In genomic region chr1:9331558-9332346, GRCh38 we compare ENCODE assay signal across 19 cellular contexts. TPM values are rescaled to one million over a fixed set of nuclear protein-coding genes. Genes with fewer than 3 reads are reported as not detected.
DNase-seq lines count a peak whose midpoint lies in the region; ATAC-seq and TF ChIP-seq lines count a peak whose summit lies in the region.
"Had no signal": no experiment of that assay in that cellular context is flagged by ENCODE, and none has a peak within 500 bp of the region (broad histone marks: within the 10 kb centered on the region; RNA-seq: fewer than 3 reads in every experiment).

No MANE protein-coding gene starts in this region.

- H3K4me1 ChIP-seq in mucosa of descending colon (ENCODE audit: low read depth): peaks cover 45% of the 10 kb centered on the region
- H3K4me1 ChIP-seq: lower lobe of right lung had no signal

- intact Hi-C loops in mucosa of descending colon (cut with DNase I, micrococcal nuclease): no loop called here

- H3K4me3 Mint-ChIP-seq in chondrocyte (ENCODE audit: unreplicated experiment): peak overlapping the region; percentile 10
- H3K4me3 Mint-ChIP-seq: activated T-cell treated with anti-CD3 and anti-CD28 coated beads, Interleukin-2, amount 50 U/mL, for 4 hours; naive thymus-derived CD4-positive, alpha-beta T cell; stimulated activated naive CD8-positive, alpha-beta T cell treated with anti-CD3 and anti-CD28 coated beads, Interleukin-15, amount 100 ng/mL, for 72 hours had no signal

- H3K27ac Mint-ChIP-seq in chondrocyte (ENCODE audit: unreplicated experiment): peak overlapping the region; percentile 90

- no peak for TF ChIP-seq CTCF in AG10803 (conservative IDR thresholded peaks at IDR 0.05; ENCODE audit: low read length)
- TF ChIP-seq CTCF in chondrocyte (IDR thresholded peaks at IDR 0.05): no peak
- no peak for TF ChIP-seq CTCF in mucosa of descending colon (IDR thresholded peaks at IDR 0.05)

- no peaks in the 10 kb centered on the region for H3K36me3 ChIP-seq in mucosa of descending colon (ENCODE audit: low read depth)
- H3K36me3 ChIP-seq: gastrocnemius medialis, lower lobe of right lung had no signal

- H3K4me3 ChIP-seq in AG10803 (ENCODE audit: low read length) (no peak overlapping the region), mucosa of descending colon (no peak overlapping the region)
- H3K4me3 ChIP-seq: gastrocnemius medialis, lower lobe of right lung, psoas muscle had no signal

- H3K27me3 Mint-ChIP-seq in chondrocyte (ENCODE audit: low read depth): no peaks in the 10 kb centered on the region
- H3K27me3 Mint-ChIP-seq: naive thymus-derived CD4-positive, alpha-beta T cell; stimulated activated naive CD8-positive, alpha-beta T cell treated with anti-CD3 and anti-CD28 coated beads, Interleukin-15, amount 100 ng/mL, for 72 hours had no signal

- peak; percentile 35 for DNase-seq in AG10803 (ENCODE audit: low read depth)
- peak; percentile 14 for DNase-seq in LoVo (ENCODE audit: low spot score)
- no peak for DNase-seq in chondrocyte (ENCODE audit: low spot score)
- DNase-seq in mucosa of descending colon: no peak
- no peak for DNase-seq in NCI-H526 treated with DMSO at 0.1 percent for 48 hours (lab: John Stamatoyannopoulos, UW)
- DNase-seq in activated CD4-positive, alpha-beta T cell treated with anti-CD3 and anti-CD28 coated beads, Interleukin-2, amount 50 U/mL, for 1 hour: no peak
- DNase-seq in NCI-H524 (lab: John Stamatoyannopoulos, UW): no peak
- DNase-seq in kidney glomerular epithelial cell (lab: John Stamatoyannopoulos, UW): no peak
- DNase-seq: ACHN; activated CD4-positive, alpha-beta T cell treated with anti-CD3 and anti-CD28 coated beads, Interleukin-2, amount 50 U/mL, for 48 hours; activated T-cell treated with anti-CD3 and anti-CD28 coated beads, Interleukin-2, amount 50 U/mL, for 4 hours; caudate nucleus; gastrocnemius medialis; lower lobe of right lung; MM.1S; naive thymus-derived CD4-positive, alpha-beta T cell; NCI-H1930; psoas muscle; stimulated activated naive CD8-positive, alpha-beta T cell treated with anti-CD3 and anti-CD28 coated beads, Interleukin-15, amount 100 ng/mL, for 72 hours had no signal

- H3K4me1 Mint-ChIP-seq in chondrocyte (ENCODE audit: low read depth): peaks cover 91% of the 10 kb centered on the region

- no peaks in the 10 kb centered on the region for H3K9me3 ChIP-seq in mucosa of descending colon
- H3K9me3 ChIP-seq: gastrocnemius medialis, lower lobe of right lung, psoas muscle had no signal

- peaks cover 26% of the 10 kb centered on the region for H3K36me3 Mint-ChIP-seq in chondrocyte (ENCODE audit: low read depth)

- no peaks in the 10 kb centered on the region for H3K9me3 Mint-ChIP-seq in chondrocyte (ENCODE audit: low read depth)
- H3K9me3 Mint-ChIP-seq: activated T-cell treated with anti-CD3 and anti-CD28 coated beads, Interleukin-2, amount 50 U/mL, for 4 hours; naive thymus-derived CD4-positive, alpha-beta T cell; stimulated activated naive CD8-positive, alpha-beta T cell treated with anti-CD3 and anti-CD28 coated beads, Interleukin-15, amount 100 ng/mL, for 72 hours had no signal

- peak; percentile 53 for ATAC-seq in mucosa of descending colon
- ATAC-seq: gastrocnemius medialis; lower lobe of right lung; naive thymus-derived CD4-positive, alpha-beta T cell; psoas muscle; stimulated activated naive CD8-positive, alpha-beta T cell treated with anti-CD3 and anti-CD28 coated beads, Interleukin-15, amount 100 ng/mL, for 72 hours had no signal

RNA-seq across cellular contexts. Expression of gene SPSB1, which starts 39.1 kb away (rescaled TPM):
- total RNA-seq in chondrocyte (164 to 184 TPM (median 173 TPM) in 3 replicates), mucosa of descending colon (10 to 100 TPM; 22.1 to 35.5 (median 26.1) TPM)

Comparison
In these comparisons a context has a peak if more than half of its experiments do, and no peak if none do; other contexts are left out.
1. DNase-seq: peak in AG10803 (single experiment) and LoVo (single experiment); none in chondrocyte (single experiment), mucosa of descending colon (0 of 3), NCI-H526 treated with DMSO at 0.1 percent for 48 hours (single experiment), activated CD4-positive, alpha-beta T cell treated with anti-CD3 and anti-CD28 coated beads, Interleukin-2, amount 50 U/mL, for 1 hour (single experiment), NCI-H524 (0 of 2) and kidney glomerular epithelial cell (single experiment).